26 cellular contexts compared by ENCODE assay signal in genomic region chr2:150781142-150781541, GRCh38.
DNase-seq lines count a peak whose midpoint lies in the region; ATAC-seq, FAIRE-seq and TF ChIP-seq lines count a peak whose summit lies in the region.
"Had no signal": no experiment of that assay in that cellular context is flagged by ENCODE, and none has a peak within 500 bp of the region (broad histone marks: within the 10 kb centered on the region; RNA-seq: fewer than 3 reads in every experiment).

No MANE protein-coding gene starts in this region.

- H3K4me1 Mint-ChIP-seq in neural crest cell = peaks cover 35% of the 10 kb centered on the region

- peak overlapping the region; percentile 72 for H3K27ac Mint-ChIP-seq in neural crest cell (ENCODE audit: unreplicated experiment)
- H3K27ac Mint-ChIP-seq: HFFc6 had no signal

- 0 out of 2 replicates have a peak overlapping the region, but pooled peaks have one; percentile 44 for H2BK20ac ChIP-seq in H1 (ENCODE audit: low read length)

- CTCF ChIA-PET in H1 (lab: Charles Lee; ENCODE audit: partially characterized antibody) = no interaction called here

- TF ChIP-seq EP300 in H1 (IDR thresholded peaks at IDR 0.05; ENCODE audit: borderline replicate concordance in 1 of 2, low read depth in 2 of 2, low read length in 2 of 2) = no peak

- no peak for TF ChIP-seq RAD21 in H1 (IDR thresholded peaks at IDR 0.05 in 1 of 2, conservative IDR thresholded peaks at IDR 0.05 in 1 of 2; ENCODE audit: low read depth in 2 of 2, low read length in 2 of 2)

- no peaks in the 10 kb centered on the region for H3K36me3 Mint-ChIP-seq in neural crest cell (ENCODE audit: low read depth)

- no peaks in the 10 kb centered on the region for H3K27me3 ChIP-seq in Loucy (ENCODE audit: insufficient read depth, low read length, poor library complexity, severe bottlenecking)
- no peaks in the 10 kb centered on the region for H3K27me3 ChIP-seq in H1 (replicated peaks in 1 of 4; ENCODE audit: control insufficient read depth in 3 of 4, extremely low read depth in 1 of 4, insufficient read depth in 3 of 4, low read length in 3 of 4)
- H3K27me3 ChIP-seq: BE2C had no signal

- peak; percentile 90 for DNase-seq in DMS79 treated with DMSO at 0.1 percent for 48 hours (lab: John Stamatoyannopoulos, UW)
- DNase-seq in H1 (ENCODE audit: low read depth in 1 of 2, low spot score in 2 of 2) = no peak
- no peak for DNase-seq in neural crest cell (ENCODE audit: low read depth, low spot score)
- DNase-seq in NCI-H1048 (lab: John Stamatoyannopoulos, UW) = no peak
- no peak for DNase-seq in NCI-H524 (lab: John Stamatoyannopoulos, UW)
- DNase-seq: BE2C, DMS53, H7, HFFc6, KG1, NCI-H1105 treated with DMSO at 0.1 percent for 48 hours, NCI-H2081, NCI-H2171, NCI-H446, NCI-H526 treated with DMSO at 0.1 percent for 48 hours, PC-3, RPMI8226, SHP77 had no signal

- H2BK12ac ChIP-seq in H1 (ENCODE audit: low read depth, low read length) = no peak overlapping the region

- H4K91ac ChIP-seq in H1 (replicated peaks; ENCODE audit: insufficient read length, low read length) = no peak overlapping the region

- POLR2A ChIA-PET in H1 (lab: Charles Lee; ENCODE audit: partially characterized antibody) = no interaction called here

- H3K23ac ChIP-seq in H1 (ENCODE audit: insufficient read length) = no peak overlapping the region

- H2AK5ac ChIP-seq in H1 (ENCODE audit: low read depth, low read length) = no peak overlapping the region

- H3K4ac ChIP-seq in H1 (replicated peaks; ENCODE audit: insufficient read length, low read depth, low read length) = no peak overlapping the region

- H3K79me1 ChIP-seq in H1 (ENCODE audit: low read depth, low read length) = no peaks in the 10 kb centered on the region

- no peak for TF ChIP-seq POLR2A in H1 (IDR thresholded peaks at IDR 0.05; ENCODE audit: control extremely low read depth in 1 of 2, low read depth in 2 of 2, low read length in 2 of 2)

- no peak overlapping the region for H3K18ac ChIP-seq in H1 (ENCODE audit: extremely low read depth, low read length)

- H2BK5ac ChIP-seq in H1 (ENCODE audit: low read depth, low read length) = no peak overlapping the region

- H3K36me3 ChIP-seq in Loucy (ENCODE audit: insufficient read depth, low read length) (no peaks in the 10 kb centered on the region), H1 (ENCODE audit: control insufficient read depth in 2 of 4, insufficient read depth in 4 of 4, low read length in 3 of 4) (no peaks in the 10 kb centered on the region)
- H3K36me3 ChIP-seq: BE2C had no signal

- no peak overlapping the region for H3K27ac ChIP-seq in H1 (ENCODE audit: low read depth, low read length)
- H3K27ac ChIP-seq: A549, HL-60 had no signal

- H3K23me2 ChIP-seq in H1 (ENCODE audit: low read depth, low read length) = no peaks in the 10 kb centered on the region

- H2BK15ac ChIP-seq in H1 (ENCODE audit: low read length) = 0 out of 2 replicates have a peak overlapping the region, but pooled peaks have one; percentile 41

- no peaks in the 10 kb centered on the region for H3K9me2 ChIP-seq in Loucy (replicated peaks; ENCODE audit: low read depth, low read length)

- no peak overlapping the region for H4K8ac ChIP-seq in H1 (ENCODE audit: extremely low read depth, insufficient read depth, low read length)

- no peak overlapping the region for H2BK120ac ChIP-seq in H1 (replicated peaks; ENCODE audit: low read depth, low read length)

- no peak overlapping the region for H3K14ac ChIP-seq in H1 (ENCODE audit: insufficient read length)

- H3K9me3 Mint-ChIP-seq in neural crest cell = no peaks in the 10 kb centered on the region
- H3K9me3 Mint-ChIP-seq: HFFc6 had no signal

- TF ChIP-seq CTCF in Loucy (conservative IDR thresholded peaks at IDR 0.05; ENCODE audit: low read length) (no peak), H1 (IDR thresholded peaks at IDR 0.05; ENCODE audit: control extremely low read depth in 1 of 3, insufficient read depth in 1 of 3, low read depth in 1 of 3, low read length in 3 of 3) (no peak), neural crest cell (conservative IDR thresholded peaks at IDR 0.05) (no peak)

- no peaks in the 10 kb centered on the region for H3K27me3 Mint-ChIP-seq in neural crest cell (ENCODE audit: low read depth)

- H4K20me1 ChIP-seq in Loucy (ENCODE audit: insufficient read depth, low read length, poor library complexity, severe bottlenecking) (no peaks in the 10 kb centered on the region), H1 (replicated peaks in 1 of 2; ENCODE audit: control insufficient read depth in 1 of 2, insufficient read depth in 2 of 2, low read length in 2 of 2) (no peaks in the 10 kb centered on the region)

- H3K79me2 ChIP-seq in Loucy (ENCODE audit: insufficient read depth, low read length) (no peaks in the 10 kb centered on the region), H1 (ENCODE audit: control insufficient read depth in 1 of 2, insufficient read depth in 2 of 2, low read length in 2 of 2) (no peaks in the 10 kb centered on the region)

- H4K5ac ChIP-seq in H1 (ENCODE audit: insufficient read length, low read depth, low read length) = no peak overlapping the region

- H3K4me2 ChIP-seq in Loucy (ENCODE audit: low read depth, low read length, poor library complexity, severe bottlenecking) = peak overlapping the region; percentile 64
- no peak overlapping the region for H3K4me2 ChIP-seq in H1 (ENCODE audit: insufficient read depth in 1 of 2, low read depth in 2 of 2, low read length in 2 of 2)
- H3K4me2 ChIP-seq: A549 had no signal

- H3K4me1 ChIP-seq in Loucy (ENCODE audit: insufficient read depth, low read length, poor library complexity, severe bottlenecking) = peaks cover 17% of the 10 kb centered on the region
- no peaks in the 10 kb centered on the region for H3K4me1 ChIP-seq in H1 (replicated peaks in 1 of 4; ENCODE audit: control insufficient read depth in 3 of 4, insufficient read depth in 4 of 4, low read length in 3 of 4)
- H3K4me1 ChIP-seq: A549, BE2C had no signal

- no peak for FAIRE-seq in H1 (lab: Jason Lieb, UNC)
- FAIRE-seq: A549, D721Med, GM12878 had no signal

- H3K4me3 Mint-ChIP-seq in neural crest cell = no peak overlapping the region
- H3K4me3 Mint-ChIP-seq: HFFc6 had no signal

- no peaks in the 10 kb centered on the region for H3F3A ChIP-seq in Loucy (ENCODE audit: low read depth)

- 97% methylated on average over 7 of the region's 7 CpGs; no CpG with 5 or more reads in 1 of the 2 experiments for WGBS in H1 (ENCODE audit: extremely low coverage in 1 of 2, insufficient coverage in 1 of 2, insufficient read length in 1 of 2, insufficient replicate concordance in 2 of 2, low coverage in 1 of 2, low lambda C conversion rate in 2 of 2, missing lambda C conversion rate in 1 of 2), 2 experiments

- H3K4me3 ChIP-seq in Loucy (ENCODE audit: low read length, poor library complexity, severe bottlenecking) (peak overlapping the region; percentile 34), H1 (ENCODE audit: extremely low read depth in 1 of 4, insufficient read depth in 2 of 4, low read depth in 3 of 4, low read length in 4 of 4) (no peak overlapping the region)
- H3K4me3 ChIP-seq: A549, GM12878 had no signal

- H3K9ac ChIP-seq in Loucy (ENCODE audit: low read depth, low read length, poor library complexity, severe bottlenecking) = no peak overlapping the region
- H3K9ac ChIP-seq in H1 (replicated peaks in 1 of 4; ENCODE audit: extremely low read depth in 1 of 4, low read depth in 3 of 4, low read length in 3 of 4) = no peak overlapping the region

- no peak for ATAC-seq in GM21423 (IDR thresholded peaks at IDR 0.05; ENCODE audit: unreplicated experiment)
- no peak for ATAC-seq in GM21515 (IDR thresholded peaks at IDR 0.05; ENCODE audit: unreplicated experiment)
- ATAC-seq: A549, GM12878, PC-3, SK-N-SH treated with all-trans-retinoic acid at 6 μM for 48 hours had no signal

- no peaks in the 10 kb centered on the region for H3K9me3 ChIP-seq in Loucy (ENCODE audit: insufficient read depth, low read depth, low read length)
- no peaks in the 10 kb centered on the region for H3K9me3 ChIP-seq in H1 (ENCODE audit: insufficient read depth in 2 of 2, low read depth in 1 of 2, low read length in 1 of 2)
- H3K9me3 ChIP-seq: A549, BE2C had no signal

- no peak overlapping the region for H3K56ac ChIP-seq in H1 (replicated peaks; ENCODE audit: insufficient read length, low read depth, low read length)

- no peak overlapping the region for H2AFZ ChIP-seq in Loucy (ENCODE audit: low read length)
- H2AFZ ChIP-seq in H1 (ENCODE audit: low read length) = 0 out of 2 replicates have a peak overlapping the region, but pooled peaks have one; percentile 62

TF ChIP-seq in H1, 55 proteins besides CTCF, POLR2A, EP300 and RAD21:
- TF ChIP-seq SUZ12 (IDR thresholded peaks at IDR 0.05; ENCODE audit: low read length) (no peak), JUND (IDR thresholded peaks at IDR 0.05; ENCODE audit: low read length) (no peak), RXRA (IDR thresholded peaks at IDR 0.05; ENCODE audit: insufficient read depth, low read depth, low read length) (no peak), SP2 (IDR thresholded peaks at IDR 0.05; ENCODE audit: low read length) (no peak), TBP (IDR thresholded peaks at IDR 0.05; ENCODE audit: low read depth, low read length) (no peak), MAFK (IDR thresholded peaks at IDR 0.05; ENCODE audit: low read depth, low read length) (no peak), TAF7 (optimal IDR thresholded peaks at IDR 0.05; ENCODE audit: borderline replicate concordance, low read depth, low read length) (no peak), SP1 (IDR thresholded peaks at IDR 0.05; ENCODE audit: low read depth, low read length) (no peak), BRCA1 (IDR thresholded peaks at IDR 0.05; ENCODE audit: low read depth, low read length) (no peak), SRF (IDR thresholded peaks at IDR 0.05; ENCODE audit: low read depth, low read length) (no peak), SIRT6 (IDR thresholded peaks at IDR 0.05; ENCODE audit: low read length) (no peak), MAX (IDR thresholded peaks at IDR 0.05) (no peak), CEBPB (IDR thresholded peaks at IDR 0.05; ENCODE audit: low read depth, low read length) (no peak)
